ENCODE assay signal across 20 cellular contexts in the genomic region with DNA sequence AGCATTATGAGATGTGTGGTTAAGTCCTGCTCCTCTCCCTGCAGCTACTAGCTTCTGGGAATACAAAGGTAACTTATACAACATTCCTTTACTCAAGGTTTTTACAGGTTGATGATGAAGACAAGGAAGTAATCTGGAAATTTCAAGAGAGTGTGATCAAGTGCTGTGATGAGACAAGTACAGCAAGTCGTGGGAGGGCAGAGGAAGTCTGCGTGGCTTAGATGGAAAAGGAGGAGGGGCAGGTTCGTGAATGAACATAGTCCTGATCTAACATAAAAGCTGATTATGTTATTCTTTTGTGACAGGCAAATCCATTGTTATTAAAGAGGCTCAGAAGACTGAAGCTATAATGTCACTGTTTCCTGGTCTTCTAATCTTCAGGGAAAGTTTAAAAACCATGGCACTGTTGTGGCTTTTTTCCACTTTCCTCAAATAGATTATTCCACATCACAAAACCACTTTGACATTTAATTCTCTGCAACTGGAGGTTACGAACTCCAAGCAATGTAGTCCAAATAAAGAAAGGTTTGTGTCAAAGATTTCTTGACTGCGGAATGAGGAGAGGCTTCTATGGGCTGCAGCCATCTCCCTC.
DNase-seq lines count a peak whose midpoint lies in the region; TF ChIP-seq lines count a peak whose summit lies in the region.
"Had no signal": no experiment of that assay in that cellular context is flagged by ENCODE, and none has a peak within 500 bp of the region (broad histone marks: within the 10 kb centered on the region; RNA-seq: fewer than 3 reads in every experiment).

No MANE protein-coding gene starts in this region.

- no peak for TF ChIP-seq CTCF in fibroblast of pulmonary artery (IDR thresholded peaks at IDR 0.05; ENCODE audit: low read length, missing control alignments)

- no peak overlapping the region for H3K4me3 ChIP-seq in fibroblast of pulmonary artery (replicated peaks; ENCODE audit: low read depth, low read length)
- no peak overlapping the region for H3K4me3 ChIP-seq in muscle layer of colon (ENCODE audit: low read depth in 1 of 2, low read length in 2 of 2)
- H3K4me3 ChIP-seq: tibial nerve had no signal

- no peaks in the 10 kb centered on the region for H3K27me3 ChIP-seq in muscle layer of colon (ENCODE audit: control insufficient read depth in 1 of 2, insufficient read depth in 2 of 2, low read length in 2 of 2)
- H3K27me3 ChIP-seq: tibial nerve had no signal

- H3K27ac ChIP-seq in muscle layer of colon (ENCODE audit: low read depth, low read length) = peak overlapping the region; percentile 3
- H3K27ac ChIP-seq: parathyroid adenoma had no signal

- no peaks in the 10 kb centered on the region for H3K36me3 ChIP-seq in muscle layer of colon (ENCODE audit: insufficient read depth, low read length)
- H3K36me3 ChIP-seq: tibial nerve had no signal

- peaks cover 18% of the 10 kb centered on the region for H3K4me1 ChIP-seq in muscle layer of colon (ENCODE audit: insufficient read depth, low read length)
- H3K4me1 ChIP-seq: Caco-2, parathyroid adenoma had no signal

- DNase-seq in amniotic stem cell (lab: John Stamatoyannopoulos, UW) (peak; percentile 4), fibroblast of pulmonary artery (ENCODE audit: low read depth) (peak; percentile 22), NCI-H1436 (lab: John Stamatoyannopoulos, UW) (no peak), cortex of kidney (lab: John Stamatoyannopoulos, UW) (no peak), hepatic stellate cell (ENCODE audit: low spot score) (no peak), NCI-H526 (lab: John Stamatoyannopoulos, UW) (no peak)
- DNase-seq: activated CD4-positive, alpha-beta T cell treated with anti-CD3 and anti-CD28 coated beads, Interleukin-2, amount 50 U/mL, for 48 hours; activated T-cell treated with anti-CD3 and anti-CD28 coated beads for 4 hours; Caco-2; central memory CD4-positive, alpha-beta T cell; EL; Kasumi-1; natural killer cell; NCI-H2029 treated with DMSO at 0.1 percent for 48 hours; SK-N-SH; stimulated activated CD4-positive, alpha-beta T cell treated with anti-CD3 and anti-CD28 coated beads, Interleukin-1b, Interleukin-23, amount 100 ng/mL, for 48 hours; stimulated activated naive CD4-positive, alpha-beta T cell treated with Interleukin-2 at 50 U/mL for 16 hours had no signal

- no peaks in the 10 kb centered on the region for H3K9me3 ChIP-seq in muscle layer of colon (ENCODE audit: low read length)
- H3K9me3 ChIP-seq: SK-N-SH, tibial nerve had no signal

- H3K9ac ChIP-seq in muscle layer of colon (ENCODE audit: low read length) = no peak overlapping the region
- H3K9ac ChIP-seq: parathyroid adenoma, SK-N-SH had no signal

Comparison
In these comparisons a context has a peak if more than half of its experiments do, and no peak if none do; other contexts are left out.
1. DNase-seq: peak in amniotic stem cell (single experiment) and fibroblast of pulmonary artery (single experiment); none in NCI-H1436 (single experiment), cortex of kidney (single experiment), hepatic stellate cell (single experiment) and NCI-H526 (0 of 2).